In genomic region chr2:43518718-43519117, GRCh38 we compare ENCODE assay signal across 14 cellular contexts.
DNase-seq lines count a peak whose midpoint lies in the region; ATAC-seq and TF ChIP-seq lines count a peak whose summit lies in the region.
"Had no signal": no experiment of that assay in that cellular context is flagged by ENCODE, and none has a peak within 500 bp of the region (broad histone marks: within the 10 kb centered on the region; RNA-seq: fewer than 3 reads in every experiment).

No MANE protein-coding gene starts in this region.

- H3K4me1 ChIP-seq in right cardiac atrium (ENCODE audit: control insufficient read depth, insufficient read depth, low read length) (peaks cover 8% of the 10 kb centered on the region), prostate gland (replicated peaks) (peaks cover 3% of the 10 kb centered on the region), aorta (ENCODE audit: control insufficient read depth in 1 of 2, insufficient read depth in 2 of 2, low read length in 2 of 2) (peaks cover 6 to 11% of the 10 kb centered on the region in 2 donors)

- intact Hi-C loops in right cardiac atrium (cut with DNase I): no loop called here
- intact Hi-C loops in Right ventricle myocardium superior (cut with DNase I): no loop called here
- intact Hi-C loops in prostate gland (cut with DNase I): no loop called here
- intact Hi-C loops in aorta (cut with DNase I): no loop called here

- no peaks in the 10 kb centered on the region for H3K9me3 ChIP-seq in right cardiac atrium (ENCODE audit: control insufficient read depth, low read length)
- H3K9me3 ChIP-seq in prostate gland: no peaks in the 10 kb centered on the region
- no peaks in the 10 kb centered on the region for H3K9me3 ChIP-seq in aorta (ENCODE audit: control insufficient read depth, low read length)
- H3K9me3 ChIP-seq: HAP-1 had no signal

- H3K27me3 ChIP-seq in right cardiac atrium (ENCODE audit: control insufficient read depth, insufficient read depth) (no peaks in the 10 kb centered on the region), prostate gland (replicated peaks; ENCODE audit: insufficient read depth) (no peaks in the 10 kb centered on the region), aorta (ENCODE audit: control insufficient read depth in 1 of 2, insufficient read depth in 2 of 2, low read length in 1 of 2) (no peaks in the 10 kb centered on the region)

- ATAC-seq in right cardiac atrium (no peak), Right ventricle myocardium superior (ENCODE audit: poor library complexity) (no peak), aorta (ENCODE audit: low FRiP score) (no peak)

- no peak overlapping the region for H3K4me3 ChIP-seq in right cardiac atrium (ENCODE audit: low read length)
- H3K4me3 ChIP-seq in prostate gland: no peak overlapping the region
- H3K4me3 ChIP-seq in aorta (ENCODE audit: low read length in 2 of 2): no peak overlapping the region
- H3K4me3 ChIP-seq: HAP-1 had no signal

- H3K36me3 ChIP-seq in prostate gland: no peaks in the 10 kb centered on the region
- H3K36me3 ChIP-seq in aorta (ENCODE audit: control insufficient read depth in 1 of 2, insufficient read depth in 2 of 2, low read length in 1 of 2): no peaks in the 10 kb centered on the region

- no peak for TF ChIP-seq CTCF in prostate gland (IDR thresholded peaks at IDR 0.05)

- H3K27ac ChIP-seq in right cardiac atrium (ENCODE audit: low read length) (peak overlapping the region; percentile 64), epithelial cell of prostate (peak overlapping the region; percentile 81), prostate gland (peak overlapping the region; percentile 76), aorta (ENCODE audit: low read depth in 1 of 2, low read length in 2 of 2) (peak overlapping the region; percentile 62 to 79), caudate nucleus (ENCODE audit: low read depth, low read length) (no peak overlapping the region)
- H3K27ac ChIP-seq: VCaP had no signal

- WGBS in right cardiac atrium: 98% methylated on average over 2 of the region's 2 CpGs
- WGBS in prostate gland: 95% methylated on average over 2 of the region's 2 CpGs
- WGBS in aorta, 2 donors: 95% methylated on average over 2 of the region's 2 CpGs

- TF ChIP-seq POLR2A in prostate gland (IDR thresholded peaks at IDR 0.05): no peak

- DNase-seq in right cardiac atrium: no peak
- DNase-seq in Right ventricle myocardium superior: no peak
- DNase-seq in epithelial cell of prostate (ENCODE audit: low read depth, low spot score): no peak
- DNase-seq in prostate gland (ENCODE audit: low spot score): no peak
- no peak for DNase-seq in aorta
- DNase-seq in D341Med (ENCODE audit: low spot score): no peak
- no peak for DNase-seq in iPS-NIHi11 (ENCODE audit: low spot score)
- no peak for DNase-seq in caudate nucleus (lab: John Stamatoyannopoulos, UW)
- DNase-seq: AML-193, NCI-H1092 treated with DMSO at 0.1 percent for 48 hours, NCI-H526 treated with DMSO at 0.1 percent for 48 hours, SIG-M5 had no signal
